Comparison of ENCODE assay signal across 28 cellular contexts in genomic region chr5:175123542-175123941, GRCh38.
"Had no signal": no experiment of that assay in that cellular context is flagged by ENCODE, and none has a peak within 500 bp of the region (broad histone marks: within the 10 kb centered on the region; RNA-seq: fewer than 3 reads in every experiment).

No MANE protein-coding gene starts in this region.

- DNase-seq: activated CD4-positive, alpha-beta T cell treated with anti-CD3 and anti-CD28 coated beads, Interleukin-2, amount 10 ng/mL, durations not matched to agents 24 days and 14 days; activated CD4-positive, alpha-beta T cell treated with anti-CD3 and anti-CD28 coated beads, Interleukin-2, amount 50 U/mL, for 4 hours; activated CD8-positive, alpha-beta memory T cell treated with anti-CD3 and anti-CD28 coated beads, Interleukin-2, amount 50 U/mL, for 4 hours; activated gamma-delta T cell treated with Interleukin-2 at 50 U/mL for 16 hours; activated naive CD4-positive, alpha-beta T cell treated with anti-CD3 and anti-CD28 coated beads for 36 hours; activated T-cell treated with anti-CD3 and anti-CD28 coated beads for 4 hours; activated T-cell treated with anti-CD3 and anti-CD28 coated beads, Interleukin-2, amount 50 U/mL, for 4 hours; adrenal gland; body of pancreas; Karpas-422; NCI-H1048; NCI-H1105 treated with DMSO at 0.1 percent for 48 hours; NCI-H1436; NCI-H1694; NCI-H1930; NCI-H2081 treated with DMSO at 0.1 percent for 48 hours; NCI-H2171; NCI-H510A; NCI-H526; NCI-H748 treated with DMSO at 0.1 percent for 48 hours; NK-92 treated with Interleukin-12 subunit alpha and Interleukin-12 subunit beta, amount 100 ng/mL, for 24 hours; Right ventricle myocardium superior; T1000 had no signal

- H3K4me3 Mint-ChIP-seq: activated CD4-positive, alpha-beta T cell treated with anti-CD3 and anti-CD28 coated beads, Interleukin-2, amount 10 ng/mL, durations not matched to agents 24 days and 14 days; activated naive CD4-positive, alpha-beta T cell treated with anti-CD3 and anti-CD28 coated beads for 36 hours; activated T-cell treated with anti-CD3 and anti-CD28 coated beads, Interleukin-2, amount 50 U/mL, for 4 hours; activated T-helper 1 cell treated with anti-CD3 and anti-CD28 coated beads, Interleukin-12 subunit alpha, Interleukin-12 subunit beta, Interleukin-2, Interleukin-4 antibody, amounts not matched to agents 30 ng/mL and 10 ng/mL and 1 ng/mL, durations not matched to agents 14 hours and 24 hours and 36 hours had no signal

- H3K4me1 Mint-ChIP-seq: activated CD4-positive, alpha-beta T cell treated with anti-CD3 and anti-CD28 coated beads, Interleukin-2, amount 10 ng/mL, durations not matched to agents 24 days and 14 days had no signal

- H3K36me3 Mint-ChIP-seq: activated naive CD4-positive, alpha-beta T cell treated with anti-CD3 and anti-CD28 coated beads, Interleukin-2, amount 50 U/mL, for 72 hours had no signal

- H3K36me3 ChIP-seq: adrenal gland, breast epithelium, MG63 had no signal

- ATAC-seq: activated naive CD4-positive, alpha-beta T cell treated with anti-CD3 and anti-CD28 coated beads, Interleukin-2, amount 50 U/mL, for 72 hours; activated T-cell treated with anti-CD3 and anti-CD28 coated beads, Interleukin-2, amount 50 U/mL, for 4 hours; body of pancreas had no signal

- H3K27me3 ChIP-seq: adrenal gland, body of pancreas, breast epithelium, MG63 had no signal

- H3K4me3 ChIP-seq: adrenal gland, body of pancreas, breast epithelium, MG63, PC-9 had no signal

- H3K9me3 ChIP-seq: adrenal gland, body of pancreas, MG63 had no signal

- H3K27me3 Mint-ChIP-seq: activated CD4-positive, alpha-beta T cell treated with anti-CD3 and anti-CD28 coated beads, Interleukin-2, amount 10 ng/mL, durations not matched to agents 24 days and 14 days had no signal

- H3K4me1 ChIP-seq: adrenal gland, body of pancreas, breast epithelium had no signal

- H3K27ac Mint-ChIP-seq: activated CD4-positive, alpha-beta T cell treated with anti-CD3 and anti-CD28 coated beads, Interleukin-2, amount 10 ng/mL, durations not matched to agents 24 days and 14 days; activated naive CD4-positive, alpha-beta T cell treated with anti-CD3 and anti-CD28 coated beads for 36 hours; activated naive CD4-positive, alpha-beta T cell treated with anti-CD3 and anti-CD28 coated beads, Interleukin-2, amount 50 U/mL, for 72 hours; activated T-helper 1 cell treated with anti-CD3 and anti-CD28 coated beads, Interleukin-12 subunit alpha, Interleukin-12 subunit beta, Interleukin-2, Interleukin-4 antibody, amounts not matched to agents 30 ng/mL and 10 ng/mL and 1 ng/mL, durations not matched to agents 14 hours and 24 hours and 36 hours had no signal

- H3K9me3 Mint-ChIP-seq: activated CD4-positive, alpha-beta T cell treated with anti-CD3 and anti-CD28 coated beads, Interleukin-2, amount 10 ng/mL, durations not matched to agents 24 days and 14 days; activated naive CD4-positive, alpha-beta T cell treated with anti-CD3 and anti-CD28 coated beads for 36 hours; activated T-cell treated with anti-CD3 and anti-CD28 coated beads, Interleukin-2, amount 50 U/mL, for 4 hours; activated T-helper 1 cell treated with anti-CD3 and anti-CD28 coated beads, Interleukin-12 subunit alpha, Interleukin-12 subunit beta, Interleukin-2, Interleukin-4 antibody, amounts not matched to agents 30 ng/mL and 10 ng/mL and 1 ng/mL, durations not matched to agents 14 hours and 24 hours and 36 hours had no signal

- H3K27ac ChIP-seq: adrenal gland, body of pancreas, breast epithelium, PC-9 had no signal
